Comparison of ENCODE assay signal across 1 cellular context in genomic region chr20:10711903-10712373, GRCh38.
TF ChIP-seq lines count a peak whose summit lies in the region.

No MANE protein-coding gene starts in this region.

TF ChIP-seq in HepG2, 621 proteins besides CTCF, POLR2A, EP300 and RAD21 (continued from another document and continues in another):
- TF ChIP-seq ZBTB40 (IDR thresholded peaks at IDR 0.05) (no peak), ZBTB40 (CRISPR knock-in tag; IDR thresholded peaks at IDR 0.05) (no peak), ZNF589 (CRISPR knock-in tag; conservative IDR thresholded peaks at IDR 0.05) (no peak), MNT (IDR thresholded peaks at IDR 0.05) (no peak), PRDM4 (CRISPR knock-in tag; IDR thresholded peaks at IDR 0.05; ENCODE audit: borderline replicate concordance) (no peak), ZNF34 (CRISPR knock-in tag; IDR thresholded peaks at IDR 0.05; ENCODE audit: borderline replicate concordance) (no peak), ZSCAN12 (CRISPR knock-in tag; IDR thresholded peaks at IDR 0.05) (no peak), ZNF572 (CRISPR knock-in tag; IDR thresholded peaks at IDR 0.05) (no peak), RCOR2 (CRISPR knock-in tag; IDR thresholded peaks at IDR 0.05) (peak; percentile 52; the same call in 1 of the 2 replicates), ZNF629 (CRISPR knock-in tag; conservative IDR thresholded peaks at IDR 0.05) (peak; percentile 89), RFX5 (IDR thresholded peaks at IDR 0.05; ENCODE audit: low read depth, low read length) (no peak), HOMEZ (CRISPR knock-in tag; IDR thresholded peaks at IDR 0.05; ENCODE audit: low read depth) (no peak), KDM1A (CRISPR knock-in tag; IDR thresholded peaks at IDR 0.05) (0 out of 2 replicates have a peak, but pooled peaks have one; percentile 53), XBP1 (CRISPR knock-in tag; IDR thresholded peaks at IDR 0.05) (no peak), ZMAT5 (CRISPR knock-in tag; IDR thresholded peaks at IDR 0.05; ENCODE audit: borderline replicate concordance, low read depth) (no peak), SMAD9 (CRISPR knock-in tag; IDR thresholded peaks at IDR 0.05) (no peak), ZNF619 (CRISPR knock-in tag; IDR thresholded peaks at IDR 0.05) (no peak), ZNF724P (CRISPR knock-in tag; IDR thresholded peaks at IDR 0.05; ENCODE audit: borderline replicate concordance) (no peak), NCOA5 (CRISPR knock-in tag; IDR thresholded peaks at IDR 0.05) (no peak), THAP9 (CRISPR knock-in tag; IDR thresholded peaks at IDR 0.05; ENCODE audit: borderline replicate concordance) (no peak), CEBPZ (IDR thresholded peaks at IDR 0.05; ENCODE audit: low read length) (no peak), ZKSCAN8 (CRISPR knock-in tag; IDR thresholded peaks at IDR 0.05; ENCODE audit: borderline replicate concordance) (0 out of 2 replicates have a peak, but pooled peaks have one; percentile 51), ZFP91 (CRISPR knock-in tag; IDR thresholded peaks at IDR 0.05; ENCODE audit: borderline replicate concordance) (no peak), GPN1 (CRISPR knock-in tag; IDR thresholded peaks at IDR 0.05; ENCODE audit: borderline replicate concordance) (no peak), DMAP1 (CRISPR knock-in tag; IDR thresholded peaks at IDR 0.05) (no peak; the same call in 1 of the 2 replicates), ZBTB42 (CRISPR knock-in tag; IDR thresholded peaks at IDR 0.05) (no peak), ZNF772 (CRISPR knock-in tag; IDR thresholded peaks at IDR 0.05) (no peak), STAT5B (CRISPR knock-in tag; IDR thresholded peaks at IDR 0.05) (no peak), JARID2 (CRISPR knock-in tag; IDR thresholded peaks at IDR 0.05; ENCODE audit: insufficient replicate concordance) (no peak), PLRG1 (conservative IDR thresholded peaks at IDR 0.05) (no peak), BRF2 (CRISPR knock-in tag; IDR thresholded peaks at IDR 0.05) (no peak), NFIB (CRISPR knock-in tag; IDR thresholded peaks at IDR 0.05; ENCODE audit: borderline replicate concordance) (no peak), DR1 (CRISPR knock-in tag; IDR thresholded peaks at IDR 0.05) (no peak), HCFC1 (IDR thresholded peaks at IDR 0.05; ENCODE audit: low read depth, low read length) (no peak)
